19 cellular contexts compared by ENCODE assay signal in genomic region chr2:175619591-175619990, GRCh38.
DNase-seq lines count a peak whose midpoint lies in the region; ATAC-seq and TF ChIP-seq lines count a peak whose summit lies in the region.
"Had no signal": no experiment of that assay in that cellular context is flagged by ENCODE, and none has a peak within 500 bp of the region (broad histone marks: within the 10 kb centered on the region; RNA-seq: fewer than 3 reads in every experiment).

No MANE protein-coding gene starts in this region.

- H3K27me3 Mint-ChIP-seq in Caco-2 (ENCODE audit: insufficient read depth, unreplicated experiment): no peaks in the 10 kb centered on the region
- peaks cover 3% of the 10 kb centered on the region for H3K27me3 Mint-ChIP-seq in nephron progenitor cell (ENCODE audit: low read depth, poor library complexity)
- H3K27me3 Mint-ChIP-seq in activated CD4-positive, alpha-beta T cell treated with anti-CD3 and anti-CD28 coated beads, Interleukin-2, amount 10 ng/mL, durations not matched to agents 24 days and 14 days: no peaks in the 10 kb centered on the region
- H3K27me3 Mint-ChIP-seq: IgD-negative memory B cell had no signal

- H3K4me1 Mint-ChIP-seq in Caco-2 (ENCODE audit: low read depth, unreplicated experiment): peaks cover 34% of the 10 kb centered on the region
- peaks cover 34% of the 10 kb centered on the region for H3K4me1 Mint-ChIP-seq in nephron progenitor cell
- no peaks in the 10 kb centered on the region for H3K4me1 Mint-ChIP-seq in activated CD4-positive, alpha-beta T cell treated with anti-CD3 and anti-CD28 coated beads, Interleukin-2, amount 10 ng/mL, durations not matched to agents 24 days and 14 days
- H3K4me1 Mint-ChIP-seq: IgD-negative memory B cell had no signal

- no TSS peak for BruUV-seq in Caco-2 (replicated peaks; lab: Mats Ljungman, UMichigan)

- no peak overlapping the region for H3K4me3 ChIP-seq in Caco-2 (ENCODE audit: low read depth, low read length)
- H3K4me3 ChIP-seq: BLaER1, GM23248, HAP-1 had no signal

- H3K27ac ChIP-seq in VCaP: peak overlapping the region; percentile 82
- H3K27ac ChIP-seq: BLaER1, GM23248, HL-60 had no signal

- H3K9me3 ChIP-seq in Caco-2: no peaks in the 10 kb centered on the region
- H3K9me3 ChIP-seq: BLaER1, HAP-1 had no signal

- no peaks in the 10 kb centered on the region for H3K36me3 Mint-ChIP-seq in Caco-2 (ENCODE audit: insufficient read depth, unreplicated experiment)
- H3K36me3 Mint-ChIP-seq in nephron progenitor cell (ENCODE audit: low read depth): peaks cover 37% of the 10 kb centered on the region
- H3K36me3 Mint-ChIP-seq in activated CD4-positive, alpha-beta T cell treated with anti-CD3 and anti-CD28 coated beads, Interleukin-2, amount 10 ng/mL, durations not matched to agents 24 days and 14 days (ENCODE audit: low read depth): no peaks in the 10 kb centered on the region
- H3K36me3 Mint-ChIP-seq: CD14-positive monocyte; CD8-positive, alpha-beta T cell; IgD-negative memory B cell had no signal

- POLR2A ChIA-PET in Caco-2 (lab: Charles Lee): interaction anchor here (1.0 to 1.7 kb wide), 2 partner anchors 11 to 13 kb away, joined by 4 to 8 read pairs; no protein-coding TSS in a partner anchor

- H3K36me3 ChIP-seq in Caco-2 (ENCODE audit: control insufficient read depth, insufficient read depth, low read length): no peaks in the 10 kb centered on the region
- H3K36me3 ChIP-seq: BLaER1, HAP-1 had no signal

- peaks cover 23% of the 10 kb centered on the region for H3K4me1 ChIP-seq in Caco-2
- H3K4me1 ChIP-seq: BLaER1 had no signal

- H3K9me3 Mint-ChIP-seq in Caco-2 (ENCODE audit: unreplicated experiment): no peaks in the 10 kb centered on the region
- peaks cover 30% of the 10 kb centered on the region for H3K9me3 Mint-ChIP-seq in nephron progenitor cell
- H3K9me3 Mint-ChIP-seq in activated CD4-positive, alpha-beta T cell treated with anti-CD3 and anti-CD28 coated beads, Interleukin-2, amount 10 ng/mL, durations not matched to agents 24 days and 14 days: no peaks in the 10 kb centered on the region
- H3K9me3 Mint-ChIP-seq: CD8-positive, alpha-beta T cell had no signal

- H3K4me3 Mint-ChIP-seq in Caco-2 (ENCODE audit: unreplicated experiment) (peak overlapping the region; percentile 20), nephron progenitor cell (no peak overlapping the region)
- H3K4me3 Mint-ChIP-seq in activated CD4-positive, alpha-beta T cell treated with anti-CD3 and anti-CD28 coated beads, Interleukin-2, amount 10 ng/mL, durations not matched to agents 24 days and 14 days: no peak overlapping the region
- H3K4me3 Mint-ChIP-seq: CD14-positive monocyte; CD8-positive, alpha-beta T cell; HFFc6; IgD-negative memory B cell had no signal

- DNase-seq in Caco-2 (peak in 1 of 2 experiments; percentile 36), HT-29 (ENCODE audit: low spot score) (peak; percentile 85), nephron progenitor cell (no peak), NCI-H1105 (lab: John Stamatoyannopoulos, UW) (no peak), SK-N-DZ (ENCODE audit: low spot score) (no peak)
- no peak for DNase-seq in activated CD4-positive, alpha-beta T cell treated with anti-CD3 and anti-CD28 coated beads, Interleukin-2, amount 10 ng/mL, durations not matched to agents 24 days and 14 days
- DNase-seq: 8988T; CD8-positive, alpha-beta T cell; GDM1; GM23248; HFFc6; KG1 had no signal

- intact Hi-C loops in Caco-2 (cut with micrococcal nuclease; ENCODE audit: unreplicated experiment): loop anchor here (1.0 kb wide), 1 partner anchor 13 kb away; no protein-coding TSS in a partner anchor
- intact Hi-C loops in activated CD4-positive, alpha-beta T cell treated with anti-CD3 and anti-CD28 coated beads, Interleukin-2, amount 10 ng/mL, durations not matched to agents 24 days and 14 days (cut with micrococcal nuclease): no loop called here

- no peaks in the 10 kb centered on the region for H3K27me3 ChIP-seq in Caco-2 (replicated peaks; ENCODE audit: control insufficient read depth, insufficient read depth, low read length)
- H3K27me3 ChIP-seq: BLaER1 had no signal

- no peak for ATAC-seq in GM18873 (IDR thresholded peaks at IDR 0.05; ENCODE audit: low FRiP score, unreplicated experiment)
- ATAC-seq: CD8-positive, alpha-beta T cell had no signal

- CTCF ChIA-PET in Caco-2 (lab: Charles Lee): interaction anchor here (0.8 to 1.4 kb wide), 4 partner anchors 11 to 154 kb away, joined by 3 to 4 read pairs (median 3); no protein-coding TSS in a partner anchor

- TF ChIP-seq CTCF in Caco-2 (IDR thresholded peaks at IDR 0.05; ENCODE audit: insufficient read depth in 1 of 2, low read depth in 1 of 2, low read length in 1 of 2, severe bottlenecking in 1 of 2, unreplicated experiment in 1 of 2) (no peak), VCaP (conservative IDR thresholded peaks at IDR 0.05) (no peak), nephron progenitor cell (IDR thresholded peaks at IDR 0.05) (no peak)

- H3K27ac Mint-ChIP-seq in Caco-2 (ENCODE audit: unreplicated experiment) (peak overlapping the region; percentile 49), nephron progenitor cell (peak overlapping the region; percentile 86)
- H3K27ac Mint-ChIP-seq in activated CD4-positive, alpha-beta T cell treated with anti-CD3 and anti-CD28 coated beads, Interleukin-2, amount 10 ng/mL, durations not matched to agents 24 days and 14 days: no peak overlapping the region
- H3K27ac Mint-ChIP-seq: CD14-positive monocyte; CD8-positive, alpha-beta T cell; HFFc6 had no signal
